Comparison of ENCODE assay signal across 19 cellular contexts in the genomic region with DNA sequence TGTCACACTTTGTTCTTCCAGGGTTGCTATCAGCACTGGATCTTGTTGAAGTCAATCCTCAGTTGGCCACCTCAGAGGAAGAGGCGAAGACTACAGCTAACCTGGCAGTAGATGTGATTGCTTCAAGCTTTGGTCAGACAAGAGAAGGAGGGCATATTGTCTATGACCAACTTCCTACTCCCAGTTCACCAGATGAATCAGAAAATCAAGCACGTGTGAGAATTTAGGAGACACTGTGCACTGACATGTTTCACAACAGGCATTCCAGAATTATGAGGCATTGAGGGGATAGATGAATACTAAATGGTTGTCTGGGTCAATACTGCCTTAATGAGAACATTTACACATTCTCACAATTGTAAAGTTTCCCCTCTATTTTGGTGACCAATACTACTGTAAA. TPM values are rescaled to one million over a fixed set of nuclear protein-coding genes. Genes with fewer than 3 reads are reported as not detected.
DNase-seq lines count a peak whose midpoint lies in the region; ATAC-seq, FAIRE-seq and TF ChIP-seq lines count a peak whose summit lies in the region.
"Had no signal": no experiment of that assay in that cellular context is flagged by ENCODE, and none has a peak within 500 bp of the region (broad histone marks: within the 10 kb centered on the region; RNA-seq: fewer than 3 reads in every experiment).

No MANE protein-coding gene starts in this region.

- no TSS peak for BruUV-seq in mammary epithelial cell (replicated peaks; lab: Mats Ljungman, UMichigan)

- H2AFZ ChIP-seq in mammary epithelial cell (ENCODE audit: low read depth, low read length): no peak overlapping the region
- H2AFZ ChIP-seq: GM23338 had no signal

- H3K4me3 Mint-ChIP-seq in natural killer cell (no peak overlapping the region), progenitor cell of endocrine pancreas (ENCODE audit: low read depth) (no peak overlapping the region)
- H3K4me3 Mint-ChIP-seq: GM23338, IgD-negative memory B cell, naive B cell had no signal

- ATAC-seq in pancreas (no peak), GM19395 (IDR thresholded peaks at IDR 0.05; ENCODE audit: unreplicated experiment) (no peak), natural killer cell (no peak)
- ATAC-seq: activated naive CD4-positive, alpha-beta T cell treated with anti-CD3 and anti-CD28 coated beads, Interleukin-2, amount 50 U/mL, for 72 hours; GM23338 had no signal

- DNase-seq in AG09309 (ENCODE audit: low read depth): peak; percentile 55
- peak; percentile 66 for DNase-seq in HT1080 (ENCODE audit: low read depth)
- peak; percentile 85 for DNase-seq in mammary epithelial cell
- DNase-seq in iris pigment epithelial cell (ENCODE audit: low read depth): peak; percentile 88
- no peak for DNase-seq in pancreas
- no peak for DNase-seq in natural killer cell
- DNase-seq in progenitor cell of endocrine pancreas (ENCODE audit: low spot score, unreplicated experiment): no peak
- DNase-seq: activated CD4-positive, alpha-beta T cell treated with anti-CD3 and anti-CD28 coated beads for 4 hours; naive B cell; NCI-H1105; SIG-M5; stimulated activated CD4-positive, alpha-beta T cell treated with anti-CD3 and anti-CD28 coated beads, Interleukin-4, amount 100 ng/mL, for 1 hour had no signal

- FAIRE-seq in pancreas (lab: Jason Lieb, UNC): no peak
- FAIRE-seq: D721Med had no signal

- H3K27me3 Mint-ChIP-seq in natural killer cell (ENCODE audit: low read depth in 2 of 2) (no peaks in the 10 kb centered on the region), progenitor cell of endocrine pancreas (no peaks in the 10 kb centered on the region)
- H3K27me3 Mint-ChIP-seq: IgD-negative memory B cell, naive B cell had no signal

- CTCF ChIA-PET in mammary epithelial cell (lab: Charles Lee; ENCODE audit: low non-redundant PET): no interaction called here

- 27% methylated on average over 2 of the region's 2 CpGs for WGBS in mammary epithelial cell (ENCODE audit: low coverage, missing lambda C conversion rate)
- 77 to 81% methylated on average over 2 of the region's 2 CpGs for WGBS in pancreas, 2 donors

- no peak overlapping the region for H3K4me2 ChIP-seq in mammary epithelial cell (ENCODE audit: insufficient read depth, low read depth, low read length)
- H3K4me2 ChIP-seq: GM23338 had no signal

- dilution Hi-C loops in mammary epithelial cell (cut with HindIII; ENCODE audit: low sequenced_read_pairs): no loop called here

- no peaks in the 10 kb centered on the region for H3K27me3 ChIP-seq in mammary epithelial cell (ENCODE audit: insufficient read depth, low read length)
- no peaks in the 10 kb centered on the region for H3K27me3 ChIP-seq in pancreas
- H3K27me3 ChIP-seq: right atrium auricular region had no signal

- H3K9ac ChIP-seq in mammary epithelial cell (ENCODE audit: insufficient read depth, low read length): no peak overlapping the region

- H3K4me1 ChIP-seq in mammary epithelial cell (ENCODE audit: insufficient read depth, low read length) (peaks cover 16% of the 10 kb centered on the region), pancreas (no peaks in the 10 kb centered on the region)
- H3K4me1 ChIP-seq: right atrium auricular region had no signal

- peaks cover 23% of the 10 kb centered on the region for H3K36me3 ChIP-seq in mammary epithelial cell (ENCODE audit: insufficient read depth, low read length)
- H3K36me3 ChIP-seq in pancreas: peaks cover 0 to 51% (median 22%) of the 10 kb centered on the region in 3 donors

- H3K36me3 Mint-ChIP-seq in natural killer cell: peaks cover 9% of the 10 kb centered on the region
- peaks cover 19% of the 10 kb centered on the region for H3K36me3 Mint-ChIP-seq in progenitor cell of endocrine pancreas (ENCODE audit: insufficient read depth)
- H3K36me3 Mint-ChIP-seq: activated naive CD4-positive, alpha-beta T cell treated with anti-CD3 and anti-CD28 coated beads, Interleukin-2, amount 50 U/mL, for 72 hours had no signal

- no peaks in the 10 kb centered on the region for H3K79me2 ChIP-seq in mammary epithelial cell (ENCODE audit: insufficient read depth, low read length)

- H3K4me1 Mint-ChIP-seq in natural killer cell (no peaks in the 10 kb centered on the region), progenitor cell of endocrine pancreas (ENCODE audit: low read depth) (no peaks in the 10 kb centered on the region)
- H3K4me1 Mint-ChIP-seq: GM23338, IgD-negative memory B cell, naive B cell had no signal

- no peak overlapping the region for H3K4me3 ChIP-seq in AG09309 (ENCODE audit: control insufficient read depth, low read depth, low read length)
- no peak overlapping the region for H3K4me3 ChIP-seq in mammary epithelial cell (replicated peaks in 1 of 3; ENCODE audit: insufficient read depth in 1 of 3, low read depth in 2 of 3, low read length in 3 of 3)
- H3K4me3 ChIP-seq in pancreas: no peak overlapping the region
- H3K4me3 ChIP-seq: GM23338, right atrium auricular region had no signal

- H3K27ac Mint-ChIP-seq in natural killer cell (no peak overlapping the region), progenitor cell of endocrine pancreas (no peak overlapping the region)
- H3K27ac Mint-ChIP-seq: GM23338, IgD-negative memory B cell had no signal

- H3K27ac ChIP-seq in mammary epithelial cell (ENCODE audit: insufficient read depth, low read depth, low read length) (peak overlapping the region; percentile 58), pancreas (no peak overlapping the region)
- H3K27ac ChIP-seq: right atrium auricular region had no signal

- no peaks in the 10 kb centered on the region for H4K20me1 ChIP-seq in mammary epithelial cell (ENCODE audit: insufficient read depth, low read length)

- no peaks in the 10 kb centered on the region for H3K9me3 ChIP-seq in mammary epithelial cell (replicated peaks; ENCODE audit: insufficient read depth, low read length)
- no peaks in the 10 kb centered on the region for H3K9me3 ChIP-seq in pancreas
- H3K9me3 ChIP-seq: right atrium auricular region had no signal

- H3K9me3 Mint-ChIP-seq in natural killer cell: no peaks in the 10 kb centered on the region
- no peaks in the 10 kb centered on the region for H3K9me3 Mint-ChIP-seq in progenitor cell of endocrine pancreas (ENCODE audit: low read depth)
- H3K9me3 Mint-ChIP-seq: activated naive CD4-positive, alpha-beta T cell treated with anti-CD3 and anti-CD28 coated beads, Interleukin-2, amount 50 U/mL, for 72 hours; GM23338; IgD-negative memory B cell; naive B cell had no signal

- in situ Hi-C loops in mammary epithelial cell (cut with MboI; ENCODE audit: low sequenced_read_pairs in 2 of 2): no loop called here

- intact Hi-C loops in mammary epithelial cell (cut with micrococcal nuclease): loop anchor here (2.0 kb wide), 1 partner anchor 14 kb away; no protein-coding TSS in a partner anchor
- intact Hi-C loops in pancreas (cut with DNase I): no loop called here
- intact Hi-C loops in natural killer cell (cut with micrococcal nuclease): no loop called here

- no peak for TF ChIP-seq CTCF in AG09309 (IDR thresholded peaks at IDR 0.05; ENCODE audit: control insufficient read depth, insufficient read depth, low read depth, low read length, missing control alignments)
- no peak for TF ChIP-seq CTCF in mammary epithelial cell (conservative IDR thresholded peaks at IDR 0.05 in 1 of 2, IDR thresholded peaks at IDR 0.05 in 1 of 2; ENCODE audit: extremely low read depth in 1 of 2, insufficient read depth in 1 of 2, low read depth in 1 of 2, low read length in 2 of 2)
- TF ChIP-seq CTCF in pancreas (IDR thresholded peaks at IDR 0.05): no peak
- no peak for TF ChIP-seq CTCF in natural killer cell (IDR thresholded peaks at IDR 0.05)
- no peak for TF ChIP-seq CTCF in progenitor cell of endocrine pancreas (IDR thresholded peaks at IDR 0.05; ENCODE audit: unreplicated experiment)

RNA-seq across cellular contexts. Expression of a gene that starts 23.7 kb away (rescaled TPM):
- total RNA-seq in HT1080 (2014; rRNA removed; shearing (Covaris generic)): 80.2 and 96.1 TPM in 2 replicates
- polyA plus RNA-seq in HT1080 (2015; cell fraction: cytosol; rRNA removed): 49.2 and 56.2 TPM in 2 replicates
- polyA plus RNA-seq in HT1080 (2015; cell fraction: nucleus; rRNA removed): 16.0 and 16.2 TPM in 2 replicates
- 10 to 100 TPM; 37.3 to 72.8 TPM for total RNA-seq in mammary epithelial cell
- 42.5 TPM for polyA plus RNA-seq in mammary epithelial cell
- 14.6 TPM for polyA minus RNA-seq in mammary epithelial cell
- 10 to 100 TPM; 48.0 to 73.3 (median 54.5) TPM for total RNA-seq in pancreas
- 10 to 100 TPM; 40.9 to 46.3 TPM for polyA plus RNA-seq in pancreas
- total RNA-seq in natural killer cell: 10 to 100 TPM; 47.5 to 77.1 (median 57.9) TPM
- total RNA-seq in progenitor cell of endocrine pancreas: 88.5 and 99.0 TPM in 2 replicates

RNA-seq across cellular contexts. Expression of a gene that starts 31.0 kb away (rescaled TPM):
- total RNA-seq in HT1080 (2014; rRNA removed; shearing (Covaris generic)): 20.6 and 22.8 TPM in 2 replicates
- polyA plus RNA-seq in HT1080 (2015; cell fraction: cytosol; rRNA removed): 25.2 and 33.0 TPM in 2 replicates
- 23.2 and 23.3 TPM in 2 replicates for polyA plus RNA-seq in HT1080 (2015; cell fraction: nucleus; rRNA removed)
- 10 to 100 TPM in 1 of 2 donors, 1 to 10 TPM in 1; 5.0 to 19.1 TPM for total RNA-seq in mammary epithelial cell
- 10.8 TPM for polyA plus RNA-seq in mammary epithelial cell
- polyA minus RNA-seq in mammary epithelial cell: 28.3 TPM
- 1 to 10 TPM; 1.2 to 2.8 (median 1.4) TPM for total RNA-seq in pancreas
- 10 to 100 TPM in 1 of 2 donors, 1 to 10 TPM in 1; 3.5 to 15.0 TPM for polyA plus RNA-seq in pancreas
- 1 to 10 TPM; 1.2 to 7.4 (median 1.4) TPM for total RNA-seq in natural killer cell
- total RNA-seq in progenitor cell of endocrine pancreas: 25.1 and 30.1 TPM in 2 replicates

RNA-seq across cellular contexts. Expression of a gene that starts 44.9 kb away (rescaled TPM):
- total RNA-seq in HT1080 (2014; rRNA removed; shearing (Covaris generic)): 76.1 and 91.2 TPM in 2 replicates
- polyA plus RNA-seq in HT1080 (2015; cell fraction: cytosol; rRNA removed): 89.0 and 98.8 TPM in 2 replicates
- 198 and 218 TPM in 2 replicates for polyA plus RNA-seq in HT1080 (2015; cell fraction: nucleus; rRNA removed)
- total RNA-seq in mammary epithelial cell (100 to 1,000 TPM in 1 of 2 donors, 10 to 100 TPM in 1; 99.1 to 145 TPM), pancreas (10 to 100 TPM; 14.0 to 37.0 (median 21.7) TPM), natural killer cell (10 to 100 TPM; 26.5 to 37.4 (median 33.6) TPM), progenitor cell of endocrine pancreas (99.9 and 103 TPM in 2 replicates)
- polyA plus RNA-seq in mammary epithelial cell (151 TPM), pancreas (10 to 100 TPM; 18.4 to 40.3 TPM)
- 75.2 TPM for polyA minus RNA-seq in mammary epithelial cell

RNA-seq across cellular contexts. Expression of a gene that starts 50.6 kb away (rescaled TPM):
- total RNA-seq in HT1080 (2014; rRNA removed; shearing (Covaris generic)): 25.4 and 37.4 TPM in 2 replicates
- polyA plus RNA-seq in HT1080 (2015; cell fraction: cytosol; rRNA removed): 15.9 and 18.6 TPM in 2 replicates
- 19.9 and 25.5 TPM in 2 replicates for polyA plus RNA-seq in HT1080 (2015; cell fraction: nucleus; rRNA removed)
- total RNA-seq in mammary epithelial cell: 10 to 100 TPM; 16.7 to 18.2 TPM
- polyA plus RNA-seq in mammary epithelial cell: 19.5 TPM
- polyA minus RNA-seq in mammary epithelial cell: 5.5 TPM
- 10 to 100 TPM; 11.5 to 21.8 (median 13.7) TPM for total RNA-seq in pancreas
- 10 to 100 TPM; 14.2 to 27.4 TPM for polyA plus RNA-seq in pancreas
- total RNA-seq in natural killer cell: 10 to 100 TPM; 50.9 to 56.0 (median 54.5) TPM
- 18.9 and 22.0 TPM in 2 replicates for total RNA-seq in progenitor cell of endocrine pancreas

RNA-seq across cellular contexts. Expression of a gene that starts 51.0 kb away (rescaled TPM):
- total RNA-seq in HT1080 (2014; rRNA removed; shearing (Covaris generic)): 0.23 and 0.29 TPM in 2 replicates
- polyA plus RNA-seq in HT1080 (2015; cell fraction: cytosol; rRNA removed): 0.11 and 0.13 TPM in 2 replicates
- polyA plus RNA-seq in HT1080 (2015; cell fraction: nucleus; rRNA removed): 0.35 and 0.64 TPM in 2 replicates
- total RNA-seq in mammary epithelial cell (not detected), pancreas (1 to 10 TPM; 1.0 to 2.5 (median 1.5) TPM), natural killer cell (not detected), progenitor cell of endocrine pancreas (1.7 and 2.4 TPM in 2 replicates)
- polyA plus RNA-seq in mammary epithelial cell (0.02 TPM), pancreas (1 to 10 TPM; 1.2 to 2.0 TPM)
- polyA minus RNA-seq in mammary epithelial cell: not detected
- total RNA-seq: activated naive CD4-positive, alpha-beta T cell treated with anti-CD3 and anti-CD28 coated beads, Interleukin-2, amount 50 U/mL, for 72 hours; right atrium auricular region had no signal
- polyA plus RNA-seq: AG04450 had no signal

Comparison
In these comparisons a context has a peak if more than half of its experiments do, and no peak if none do; other contexts are left out.
1. DNase-seq: peak in AG09309 (single experiment), HT1080 (single experiment), mammary epithelial cell (single experiment) and iris pigment epithelial cell (single experiment); none in pancreas (0 of 6), natural killer cell (single experiment) and progenitor cell of endocrine pancreas (single experiment).